ENCODE assay signal across 10 cellular contexts in genomic region chr1:76668046-76668445, GRCh38.
DNase-seq lines count a peak whose midpoint lies in the region; ATAC-seq and TF ChIP-seq lines count a peak whose summit lies in the region.
"Had no signal": no experiment of that assay in that cellular context is flagged by ENCODE, and none has a peak within 500 bp of the region (broad histone marks: within the 10 kb centered on the region; RNA-seq: fewer than 3 reads in every experiment).

No MANE protein-coding gene starts in this region.

- no peaks in the 10 kb centered on the region for H3K36me3 Mint-ChIP-seq in activated naive CD4-positive, alpha-beta T cell treated with anti-CD3 and anti-CD28 coated beads, Interleukin-2, amount 50 U/mL, for 72 hours
- H3K36me3 Mint-ChIP-seq: activated CD4-positive, alpha-beta memory T cell treated with anti-CD3 and anti-CD28 coated beads for 36 hours had no signal

- DNase-seq in NCI-H1092 treated with DMSO at 0.1 percent for 48 hours (lab: John Stamatoyannopoulos, UW): peak; percentile 7
- DNase-seq in osteoblast (ENCODE audit: insufficient read length, low spot score, missing footprints): no peak
- DNase-seq in germinal center (ENCODE audit: low spot score): no peak
- no peak for DNase-seq in activated naive CD4-positive, alpha-beta T cell treated with anti-CD3 and anti-CD28 coated beads, Interleukin-2, amount 50 U/mL, for 72 hours (ENCODE audit: low spot score in 2 of 2)
- no peak for DNase-seq in Ammon's horn (ENCODE audit: low spot score)
- DNase-seq: activated CD4-positive, alpha-beta memory T cell treated with anti-CD3 and anti-CD28 coated beads for 36 hours; right cardiac atrium had no signal

- H3K27me3 ChIP-seq in osteoblast (ENCODE audit: insufficient read depth, low read length): no peaks in the 10 kb centered on the region

- H3K27ac Mint-ChIP-seq in activated naive CD4-positive, alpha-beta T cell treated with anti-CD3 and anti-CD28 coated beads, Interleukin-2, amount 50 U/mL, for 72 hours: no peak overlapping the region
- H3K27ac Mint-ChIP-seq: activated CD4-positive, alpha-beta memory T cell treated with anti-CD3 and anti-CD28 coated beads for 36 hours had no signal

- no peaks in the 10 kb centered on the region for H4K20me1 ChIP-seq in osteoblast (ENCODE audit: insufficient read depth, low read length)

- no peak overlapping the region for H3K4me3 ChIP-seq in osteoblast (ENCODE audit: insufficient read depth, low read length)

- no peaks in the 10 kb centered on the region for H3K9me3 ChIP-seq in osteoblast (ENCODE audit: low read depth, low read length)

- no peak overlapping the region for H3K27ac ChIP-seq in osteoblast (ENCODE audit: low read depth, low read length)
- H3K27ac ChIP-seq: KMS-11 had no signal

- peak overlapping the region; percentile 35 for H2AFZ ChIP-seq in osteoblast (ENCODE audit: low read length)

- H3K4me2 ChIP-seq in osteoblast (ENCODE audit: insufficient read depth, low read length): no peak overlapping the region
- H3K4me2 ChIP-seq: KMS-11 had no signal

- no peaks in the 10 kb centered on the region for H3K36me3 ChIP-seq in osteoblast (ENCODE audit: insufficient read depth, low read length)

- H3K9me3 Mint-ChIP-seq in activated naive CD4-positive, alpha-beta T cell treated with anti-CD3 and anti-CD28 coated beads, Interleukin-2, amount 50 U/mL, for 72 hours: peaks cover 4 to 10% of the 10 kb centered on the region in 2 donors

- H3K79me2 ChIP-seq in osteoblast (ENCODE audit: insufficient read depth, low read length): no peaks in the 10 kb centered on the region

- ATAC-seq in GM19025 (IDR thresholded peaks at IDR 0.05; ENCODE audit: low read depth, unreplicated experiment) (peak; percentile 74), HG02763 (IDR thresholded peaks at IDR 0.05; ENCODE audit: unreplicated experiment) (peak; percentile 93)
- ATAC-seq in activated naive CD4-positive, alpha-beta T cell treated with anti-CD3 and anti-CD28 coated beads, Interleukin-2, amount 50 U/mL, for 72 hours: no peak
- ATAC-seq: right cardiac atrium had no signal

- TF ChIP-seq CTCF in osteoblast (IDR thresholded peaks at IDR 0.05; ENCODE audit: extremely low read depth, low read depth, low read length): no peak

- no peaks in the 10 kb centered on the region for H3K4me1 ChIP-seq in osteoblast (ENCODE audit: insufficient read depth, low read length)

Comparison
In these comparisons a context has a peak if more than half of its experiments do, and no peak if none do; other contexts are left out.
1. ATAC-seq: peak in GM19025 (single experiment) and HG02763 (single experiment); none in activated naive CD4-positive, alpha-beta T cell treated with anti-CD3 and anti-CD28 coated beads, Interleukin-2, amount 50 U/mL, for 72 hours (0 of 2).